18 cellular contexts compared by ENCODE assay signal in the genomic region with DNA sequence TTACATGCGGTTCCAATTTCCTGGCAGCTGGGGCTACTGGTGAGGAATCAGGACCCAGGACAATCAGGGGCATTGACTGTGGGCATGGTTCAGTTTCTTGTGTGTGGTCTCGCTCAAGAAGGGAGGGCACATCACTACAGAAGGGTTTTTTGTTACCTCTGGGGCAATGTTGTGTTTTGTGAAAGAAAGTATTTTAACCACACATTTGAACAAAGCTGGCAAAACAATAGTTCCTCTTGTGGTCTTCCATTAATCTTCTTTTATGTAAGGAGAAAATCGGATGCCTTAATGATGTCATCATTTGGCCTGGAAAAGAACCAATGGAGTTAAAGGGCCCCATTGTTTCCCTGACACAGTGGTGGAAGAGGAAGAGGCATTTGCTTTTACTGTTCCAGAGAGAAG.
DNase-seq lines count a peak whose midpoint lies in the region.
"Had no signal": no experiment of that assay in that cellular context is flagged by ENCODE, and none has a peak within 500 bp of the region (broad histone marks: within the 10 kb centered on the region; RNA-seq: fewer than 3 reads in every experiment).

No MANE protein-coding gene starts in this region.

- H3K4me1 Mint-ChIP-seq in activated naive CD4-positive, alpha-beta T cell treated with anti-CD3 and anti-CD28 coated beads, Interleukin-2, amount 10 ng/mL, durations not matched to agents 7 days and 5 days: no peaks in the 10 kb centered on the region
- H3K4me1 Mint-ChIP-seq in activated CD4-positive, alpha-beta T cell treated with anti-CD3 and anti-CD28 coated beads, Interleukin-2, amount 10 ng/mL, durations not matched to agents 7 days and 5 days: no peaks in the 10 kb centered on the region
- H3K4me1 Mint-ChIP-seq: naive B cell had no signal

- CTCF ChIA-PET in activated naive CD4-positive, alpha-beta T cell treated with anti-CD3 and anti-CD28 coated beads, Interleukin-2, amount 10 ng/mL, durations not matched to agents 7 days and 5 days (lab: Charles Lee): no interaction called here
- CTCF ChIA-PET in activated CD4-positive, alpha-beta T cell treated with anti-CD3 and anti-CD28 coated beads, Interleukin-2, amount 10 ng/mL, durations not matched to agents 7 days and 5 days (lab: Charles Lee): no interaction called here

- peaks cover 14% of the 10 kb centered on the region for H3K27me3 Mint-ChIP-seq in activated naive CD4-positive, alpha-beta T cell treated with anti-CD3 and anti-CD28 coated beads, Interleukin-2, amount 10 ng/mL, durations not matched to agents 7 days and 5 days
- H3K27me3 Mint-ChIP-seq in activated CD4-positive, alpha-beta T cell treated with anti-CD3 and anti-CD28 coated beads, Interleukin-2, amount 10 ng/mL, durations not matched to agents 7 days and 5 days: peaks cover 10% of the 10 kb centered on the region

- H3K36me3 Mint-ChIP-seq in activated naive CD4-positive, alpha-beta T cell treated with anti-CD3 and anti-CD28 coated beads, Interleukin-2, amount 10 ng/mL, durations not matched to agents 7 days and 5 days: no peaks in the 10 kb centered on the region
- H3K36me3 Mint-ChIP-seq in activated CD4-positive, alpha-beta T cell treated with anti-CD3 and anti-CD28 coated beads, Interleukin-2, amount 10 ng/mL, durations not matched to agents 7 days and 5 days (ENCODE audit: low read depth): no peaks in the 10 kb centered on the region
- H3K36me3 Mint-ChIP-seq: naive B cell had no signal

- peak; percentile 59 for DNase-seq in A172 (ENCODE audit: low spot score)
- DNase-seq in amygdala (lab: John Stamatoyannopoulos, UW): peak in 38 of 56 donors; percentile 16 to 81 (median 52)
- peak; percentile 66 to 90 for DNase-seq in hippocampal formation (lab: John Stamatoyannopoulos, UW)
- DNase-seq in pons (ENCODE audit: low spot score): peak; percentile 99
- DNase-seq in effector CD8-positive, alpha-beta T cell (lab: John Stamatoyannopoulos, UW): no peak
- no peak for DNase-seq in activated naive CD4-positive, alpha-beta T cell treated with anti-CD3 and anti-CD28 coated beads, Interleukin-2, amount 10 ng/mL, durations not matched to agents 7 days and 5 days
- DNase-seq in activated CD4-positive, alpha-beta T cell treated with anti-CD3 and anti-CD28 coated beads, Interleukin-2, amount 10 ng/mL, durations not matched to agents 7 days and 5 days: no peak
- DNase-seq in KG1 (lab: John Stamatoyannopoulos, UW): no peak
- DNase-seq: activated CD4-positive, alpha-beta T cell treated with anti-CD3 and anti-CD28 coated beads for 48 hours; aorta; gastrocnemius medialis; GF-D8; Karpas-422; naive B cell; NCI-H1105 treated with DMSO at 0.1 percent for 48 hours; NCI-H2171 treated with DMSO at 0.1 percent for 48 hours; stimulated activated CD4-positive, alpha-beta T cell treated with anti-CD3 and anti-CD28 coated beads, Interleukin-4, amount 100 ng/mL, for 4 hours had no signal

- no peak overlapping the region for H3K4me3 Mint-ChIP-seq in activated naive CD4-positive, alpha-beta T cell treated with anti-CD3 and anti-CD28 coated beads, Interleukin-2, amount 10 ng/mL, durations not matched to agents 7 days and 5 days
- no peak overlapping the region for H3K4me3 Mint-ChIP-seq in activated CD4-positive, alpha-beta T cell treated with anti-CD3 and anti-CD28 coated beads, Interleukin-2, amount 10 ng/mL, durations not matched to agents 7 days and 5 days
- H3K4me3 Mint-ChIP-seq: naive B cell had no signal

- no peaks in the 10 kb centered on the region for H3K9me3 Mint-ChIP-seq in activated naive CD4-positive, alpha-beta T cell treated with anti-CD3 and anti-CD28 coated beads, Interleukin-2, amount 10 ng/mL, durations not matched to agents 7 days and 5 days
- no peaks in the 10 kb centered on the region for H3K9me3 Mint-ChIP-seq in activated CD4-positive, alpha-beta T cell treated with anti-CD3 and anti-CD28 coated beads, Interleukin-2, amount 10 ng/mL, durations not matched to agents 7 days and 5 days

- POLR2A ChIA-PET in activated CD4-positive, alpha-beta T cell treated with anti-CD3 and anti-CD28 coated beads, Interleukin-2, amount 10 ng/mL, durations not matched to agents 7 days and 5 days (lab: Charles Lee): no interaction called here

- no peak overlapping the region for H3K27ac Mint-ChIP-seq in activated naive CD4-positive, alpha-beta T cell treated with anti-CD3 and anti-CD28 coated beads, Interleukin-2, amount 10 ng/mL, durations not matched to agents 7 days and 5 days
- no peak overlapping the region for H3K27ac Mint-ChIP-seq in activated CD4-positive, alpha-beta T cell treated with anti-CD3 and anti-CD28 coated beads, Interleukin-2, amount 10 ng/mL, durations not matched to agents 7 days and 5 days
- H3K27ac Mint-ChIP-seq: progenitor cell of endocrine pancreas had no signal

Comparison
In these comparisons a context has a peak if more than half of its experiments do, and no peak if none do; other contexts are left out.
1. DNase-seq: peak in A172 (single experiment), amygdala (38 of 56), hippocampal formation (2 of 2) and pons (single experiment); none in effector CD8-positive, alpha-beta T cell (single experiment), activated naive CD4-positive, alpha-beta T cell treated with anti-CD3 and anti-CD28 coated beads, Interleukin-2, amount 10 ng/mL, durations not matched to agents 7 days and 5 days (single experiment), activated CD4-positive, alpha-beta T cell treated with anti-CD3 and anti-CD28 coated beads, Interleukin-2, amount 10 ng/mL, durations not matched to agents 7 days and 5 days (single experiment) and KG1 (single experiment).